ENCODE assay signal across 12 cellular contexts in the genomic region with DNA sequence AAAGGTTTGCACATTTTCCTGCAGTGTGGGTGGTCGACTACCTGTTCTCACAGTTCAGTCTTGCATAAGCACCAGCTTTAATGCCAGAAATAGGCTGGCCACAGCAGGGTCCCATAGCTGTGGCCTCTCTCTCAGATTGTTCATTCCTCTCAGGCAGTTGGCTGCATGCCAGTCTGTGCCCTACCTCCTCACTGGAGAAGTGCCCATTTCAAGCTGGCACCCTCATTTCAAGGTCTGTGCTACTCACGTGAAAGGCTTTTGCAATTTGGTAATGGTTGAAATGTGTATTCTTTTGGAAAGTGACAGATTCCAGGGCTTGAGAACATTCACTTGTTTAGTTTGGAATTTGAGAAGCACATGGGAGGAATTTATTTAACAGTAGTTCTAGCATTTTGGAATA. TPM values are rescaled to one million over a fixed set of nuclear protein-coding genes. Genes with fewer than 3 reads are reported as not detected.
DNase-seq lines count a peak whose midpoint lies in the region; ATAC-seq and TF ChIP-seq lines count a peak whose summit lies in the region.
"Had no signal": no experiment of that assay in that cellular context is flagged by ENCODE, and none has a peak within 500 bp of the region (broad histone marks: within the 10 kb centered on the region; RNA-seq: fewer than 3 reads in every experiment).

No MANE protein-coding gene starts in this region.

- peaks cover 79% of the 10 kb centered on the region for H3K36me3 Mint-ChIP-seq in CD4-positive, alpha-beta T cell (ENCODE audit: low read depth)

- H3K27ac ChIP-seq in CD4-positive, alpha-beta T cell (ENCODE audit: low read depth, low read length): no peak overlapping the region

- peak; percentile 11 for DNase-seq in COLO668 (lab: John Stamatoyannopoulos, UW; ENCODE audit: unreplicated experiment)
- peak; percentile 88 for DNase-seq in NCI-H1105 treated with DMSO at 0.1 percent for 48 hours (lab: John Stamatoyannopoulos, UW)
- DNase-seq in NCI-H748 treated with DMSO at 0.1 percent for 48 hours (lab: John Stamatoyannopoulos, UW): peak; percentile 37
- DNase-seq in kidney tubule cell (ENCODE audit: low spot score): peak; percentile 7
- DNase-seq in SHP77 treated with DMSO at 0.1 percent for 48 hours (lab: John Stamatoyannopoulos, UW): no peak
- DNase-seq in CD4-positive, alpha-beta T cell: no peak
- DNase-seq: activated CD4-positive, CD25-positive, alpha-beta regulatory T cell treated with anti-CD3 and anti-CD28 coated beads, Interleukin-2, amount 50 U/mL, for 72 hours; AML-193; central memory CD4-positive, alpha-beta T cell; MM.1S had no signal

- CTCF ChIA-PET in CD4-positive, alpha-beta T cell (lab: Charles Lee): interaction anchor here (1.6 kb wide), 1 partner anchor 19 kb away, joined by 3 read pairs; no protein-coding TSS in a partner anchor

- no peaks in the 10 kb centered on the region for H3K9me3 ChIP-seq in CD4-positive, alpha-beta T cell (ENCODE audit: control insufficient read depth, low read length)

- TF ChIP-seq CTCF in CD4-positive, alpha-beta T cell (IDR thresholded peaks at IDR 0.05): no peak

- H3K4me1 Mint-ChIP-seq in CD4-positive, alpha-beta T cell (ENCODE audit: low read depth): no peaks in the 10 kb centered on the region

- intact Hi-C loops in CD4-positive, alpha-beta T cell (cut with DNase I, micrococcal nuclease): loop anchor here (10.0 kb wide), 1 partner anchor 51 kb away; no protein-coding TSS in a partner anchor

- H3K27ac Mint-ChIP-seq in CD4-positive, alpha-beta T cell: no peak overlapping the region

- no peaks in the 10 kb centered on the region for H3K9me3 Mint-ChIP-seq in CD4-positive, alpha-beta T cell

- POLR2A ChIA-PET in CD4-positive, alpha-beta T cell (lab: Charles Lee): no interaction called here

- H3K27me3 Mint-ChIP-seq in CD4-positive, alpha-beta T cell: no peaks in the 10 kb centered on the region

- ATAC-seq in GM18909 (IDR thresholded peaks at IDR 0.05; ENCODE audit: poor library complexity, unreplicated experiment) (no peak), GM19467 (IDR thresholded peaks at IDR 0.05; ENCODE audit: unreplicated experiment) (no peak)
- ATAC-seq in CD4-positive, alpha-beta T cell (ENCODE audit: poor library complexity): no peak

- H3K27me3 ChIP-seq in CD4-positive, alpha-beta T cell (ENCODE audit: control insufficient read depth, insufficient read depth, low read length): no peaks in the 10 kb centered on the region

- no peak overlapping the region for H3K4me3 Mint-ChIP-seq in CD4-positive, alpha-beta T cell

RNA-seq across cellular contexts. Expression of gene MTMR1, which starts 28.9 kb away (rescaled TPM):
- 10 to 100 TPM; 33.6 to 34.4 TPM for total RNA-seq in CD4-positive, alpha-beta T cell

Comparison
In these comparisons a context has a peak if more than half of its experiments do, and no peak if none do; other contexts are left out.
1. DNase-seq: peak in COLO668 (single experiment), NCI-H1105 treated with DMSO at 0.1 percent for 48 hours (single experiment), NCI-H748 treated with DMSO at 0.1 percent for 48 hours (single experiment) and kidney tubule cell (single experiment); none in SHP77 treated with DMSO at 0.1 percent for 48 hours (single experiment) and CD4-positive, alpha-beta T cell (0 of 10).